Comparison of ENCODE assay signal across 8 cellular contexts in the genomic region with DNA sequence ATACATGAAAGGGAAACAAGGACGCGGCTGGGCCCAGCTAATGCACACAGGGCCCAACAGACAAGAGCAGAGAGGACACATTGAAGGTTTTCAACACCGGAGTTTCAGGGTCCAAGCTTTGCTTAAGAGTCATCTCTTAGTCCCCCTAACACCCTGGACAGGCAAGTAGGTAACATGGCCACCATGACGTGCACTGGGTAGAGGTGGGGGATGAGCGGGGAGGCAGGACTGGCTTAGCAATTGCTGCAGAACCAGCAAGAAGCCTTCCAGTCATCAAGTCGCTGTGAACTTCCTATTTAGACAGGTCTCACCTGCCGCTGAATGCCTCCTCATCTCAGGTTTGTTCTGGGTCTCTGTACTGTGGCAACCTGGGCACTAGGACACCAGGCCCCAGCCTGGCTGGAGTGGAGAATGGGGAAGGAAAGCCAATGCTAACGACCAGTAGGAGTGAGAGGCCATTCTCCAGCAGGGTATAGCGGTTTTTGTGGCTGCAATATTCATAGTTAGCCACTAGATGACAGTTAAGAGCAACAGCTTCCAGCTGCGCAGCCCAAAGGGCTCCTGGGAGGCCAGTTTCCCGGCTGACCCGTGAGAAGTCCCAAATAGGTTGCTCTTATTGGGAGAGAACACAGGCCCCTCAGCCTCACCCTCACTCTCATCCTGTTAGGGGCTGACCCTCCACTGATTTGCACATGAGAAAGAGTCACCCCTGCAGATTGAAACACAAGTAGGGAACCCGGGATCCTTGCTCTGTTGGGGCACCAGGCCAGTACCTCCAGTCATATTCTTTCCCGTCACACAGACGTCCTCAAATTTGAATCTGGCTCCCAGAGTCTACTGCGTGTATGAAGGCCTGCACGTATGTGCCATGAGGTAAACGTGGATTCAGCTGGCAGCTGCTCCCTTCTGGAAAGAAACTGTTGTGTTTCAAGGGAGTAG.
DNase-seq lines count a peak whose midpoint lies in the region; ATAC-seq and TF ChIP-seq lines count a peak whose summit lies in the region.

No MANE protein-coding gene starts in this region.

- H3K4me1 Mint-ChIP-seq in central memory CD8-positive, alpha-beta T cell: no peaks in the 10 kb centered on the region

- no peak overlapping the region for H3K27ac Mint-ChIP-seq in central memory CD8-positive, alpha-beta T cell (ENCODE audit: low read depth)

- H3K27me3 Mint-ChIP-seq in central memory CD8-positive, alpha-beta T cell: no peaks in the 10 kb centered on the region

- no peaks in the 10 kb centered on the region for H3K36me3 Mint-ChIP-seq in central memory CD8-positive, alpha-beta T cell (ENCODE audit: insufficient read depth)

- H3K9me3 Mint-ChIP-seq in central memory CD8-positive, alpha-beta T cell: no peaks in the 10 kb centered on the region

- TF ChIP-seq CTCF in LNCAP (IDR thresholded peaks at IDR 0.05): peak; percentile 92

- H3K4me3 Mint-ChIP-seq in central memory CD8-positive, alpha-beta T cell: no peak overlapping the region

- DNase-seq in stimulated activated CD4-positive, alpha-beta T cell treated with anti-CD3 and anti-CD28 coated beads, Interleukin-2, amount 100 ng/mL, for 24 hours: peak; percentile 30 to 35
- no peak for DNase-seq in stimulated activated CD4-positive, alpha-beta T cell treated with anti-CD3 and anti-CD28 coated beads, Interleukin-1b, Interleukin-23, amount 100 ng/mL, for 48 hours
- no peak for DNase-seq in central memory CD8-positive, alpha-beta T cell (ENCODE audit: low spot score in 2 of 2)
- peak; percentile 77 for DNase-seq in kidney tubule cell (ENCODE audit: low spot score)
- peak; percentile 32 for DNase-seq in stimulated activated naive CD8-positive, alpha-beta T cell treated with anti-CD3 and anti-CD28 coated beads, Interleukin-15, Interleukin-2, amounts not matched to agents 100 U/mL and 50 U/mL, for 24 hours

- ATAC-seq in GM21786 (IDR thresholded peaks at IDR 0.05; ENCODE audit: unreplicated experiment) (peak; percentile 96), SK-N-SH treated with all-trans-retinoic acid at 6 μM for 48 hours (peak; percentile 99)
- peak; percentile 67 for ATAC-seq in central memory CD8-positive, alpha-beta T cell (replicated peaks; ENCODE audit: extremely low read depth, poor library complexity, severe bottlenecking)
- peak; percentile 78 for ATAC-seq in stimulated activated naive CD8-positive, alpha-beta T cell treated with anti-CD3 and anti-CD28 coated beads, Interleukin-15, Interleukin-2, amounts not matched to agents 100 U/mL and 50 U/mL, for 24 hours

TF ChIP-seq in SK-N-SH treated with all-trans-retinoic acid at 6 μM for 48 hours, 23 proteins besides CTCF, POLR2A, EP300 and RAD21:
- TF ChIP-seq ARNTL (CRISPR knock-in tag; IDR thresholded peaks at IDR 0.05; ENCODE audit: borderline replicate concordance, low read depth) (no peak), GLIS3 (CRISPR knock-in tag; IDR thresholded peaks at IDR 0.05) (no peak), TCF4 (CRISPR knock-in tag; IDR thresholded peaks at IDR 0.05; ENCODE audit: borderline replicate concordance) (no peak), CSDC2 (CRISPR knock-in tag; IDR thresholded peaks at IDR 0.05) (no peak), ESRRG (CRISPR knock-in tag; IDR thresholded peaks at IDR 0.05) (no peak), ZNF70 (CRISPR knock-in tag; IDR thresholded peaks at IDR 0.05) (no peak), BACH2 (CRISPR knock-in tag; IDR thresholded peaks at IDR 0.05; ENCODE audit: borderline replicate concordance) (no peak), ZC3H10 (CRISPR knock-in tag; IDR thresholded peaks at IDR 0.05) (no peak), ZNF565 (CRISPR knock-in tag; conservative IDR thresholded peaks at IDR 0.05; ENCODE audit: low read depth) (no peak), ZFP3 (CRISPR knock-in tag; IDR thresholded peaks at IDR 0.05) (no peak), PPARA (CRISPR knock-in tag; IDR thresholded peaks at IDR 0.05; ENCODE audit: borderline replicate concordance) (no peak), TOX (CRISPR knock-in tag; IDR thresholded peaks at IDR 0.05; ENCODE audit: borderline replicate concordance) (no peak), ISL1 (CRISPR knock-in tag; IDR thresholded peaks at IDR 0.05) (no peak), OSR1 (CRISPR knock-in tag; IDR thresholded peaks at IDR 0.05) (no peak), ZFP30 (CRISPR knock-in tag; IDR thresholded peaks at IDR 0.05) (no peak)
- TF ChIP-seq, protein P1, sequence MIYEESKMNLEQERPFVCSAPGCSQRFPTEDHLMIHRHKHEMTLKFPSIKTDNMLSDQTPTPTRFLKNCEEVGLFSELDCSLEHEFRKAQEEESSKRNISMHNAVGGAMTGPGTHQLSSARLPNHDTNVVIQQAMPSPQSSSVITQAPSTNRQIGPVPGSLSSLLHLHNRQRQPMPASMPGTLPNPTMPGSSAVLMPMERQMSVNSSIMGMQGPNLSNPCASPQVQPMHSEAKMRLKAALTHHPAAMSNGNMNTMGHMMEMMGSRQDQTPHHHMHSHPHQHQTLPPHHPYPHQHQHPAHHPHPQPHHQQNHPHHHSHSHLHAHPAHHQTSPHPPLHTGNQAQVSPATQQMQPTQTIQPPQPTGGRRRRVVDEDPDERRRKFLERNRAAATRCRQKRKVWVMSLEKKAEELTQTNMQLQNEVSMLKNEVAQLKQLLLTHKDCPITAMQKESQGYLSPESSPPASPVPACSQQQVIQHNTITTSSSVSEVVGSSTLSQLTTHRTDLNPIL (CRISPR knock-in tag; IDR thresholded peaks at IDR 0.05; ENCODE audit: low read depth): no peak
- TF ChIP-seq, protein P2, sequence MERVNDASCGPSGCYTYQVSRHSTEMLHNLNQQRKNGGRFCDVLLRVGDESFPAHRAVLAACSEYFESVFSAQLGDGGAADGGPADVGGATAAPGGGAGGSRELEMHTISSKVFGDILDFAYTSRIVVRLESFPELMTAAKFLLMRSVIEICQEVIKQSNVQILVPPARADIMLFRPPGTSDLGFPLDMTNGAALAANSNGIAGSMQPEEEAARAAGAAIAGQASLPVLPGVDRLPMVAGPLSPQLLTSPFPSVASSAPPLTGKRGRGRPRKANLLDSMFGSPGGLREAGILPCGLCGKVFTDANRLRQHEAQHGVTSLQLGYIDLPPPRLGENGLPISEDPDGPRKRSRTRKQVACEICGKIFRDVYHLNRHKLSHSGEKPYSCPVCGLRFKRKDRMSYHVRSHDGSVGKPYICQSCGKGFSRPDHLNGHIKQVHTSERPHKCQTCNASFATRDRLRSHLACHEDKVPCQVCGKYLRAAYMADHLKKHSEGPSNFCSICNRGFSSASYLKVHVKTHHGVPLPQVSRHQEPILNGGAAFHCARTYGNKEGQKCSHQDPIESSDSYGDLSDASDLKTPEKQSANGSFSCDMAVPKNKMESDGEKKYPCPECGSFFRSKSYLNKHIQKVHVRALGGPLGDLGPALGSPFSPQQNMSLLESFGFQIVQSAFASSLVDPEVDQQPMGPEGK (CRISPR knock-in tag; IDR thresholded peaks at IDR 0.05; ENCODE audit: borderline replicate concordance): no peak
- TF ChIP-seq, protein P3, sequence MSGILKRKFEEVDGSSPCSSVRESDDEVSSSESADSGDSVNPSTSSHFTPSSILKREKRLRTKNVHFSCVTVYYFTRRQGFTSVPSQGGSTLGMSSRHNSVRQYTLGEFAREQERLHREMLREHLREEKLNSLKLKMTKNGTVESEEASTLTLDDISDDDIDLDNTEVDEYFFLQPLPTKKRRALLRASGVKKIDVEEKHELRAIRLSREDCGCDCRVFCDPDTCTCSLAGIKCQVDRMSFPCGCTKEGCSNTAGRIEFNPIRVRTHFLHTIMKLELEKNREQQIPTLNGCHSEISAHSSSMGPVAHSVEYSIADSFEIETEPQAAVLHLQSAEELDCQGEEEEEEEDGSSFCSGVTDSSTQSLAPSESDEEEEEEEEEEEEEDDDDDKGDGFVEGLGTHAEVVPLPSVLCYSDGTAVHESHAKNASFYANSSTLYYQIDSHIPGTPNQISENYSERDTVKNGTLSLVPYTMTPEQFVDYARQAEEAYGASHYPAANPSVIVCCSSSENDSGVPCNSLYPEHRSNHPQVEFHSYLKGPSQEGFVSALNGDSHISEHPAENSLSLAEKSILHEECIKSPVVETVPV (CRISPR knock-in tag; IDR thresholded peaks at IDR 0.05): no peak

Comparison
In these comparisons a context has a peak if more than half of its experiments do, and no peak if none do; other contexts are left out.
1. DNase-seq: peak in stimulated activated CD4-positive, alpha-beta T cell treated with anti-CD3 and anti-CD28 coated beads, Interleukin-2, amount 100 ng/mL, for 24 hours (2 of 2), kidney tubule cell (single experiment) and stimulated activated naive CD8-positive, alpha-beta T cell treated with anti-CD3 and anti-CD28 coated beads, Interleukin-15, Interleukin-2, amounts not matched to agents 100 U/mL and 50 U/mL, for 24 hours (single experiment); none in stimulated activated CD4-positive, alpha-beta T cell treated with anti-CD3 and anti-CD28 coated beads, Interleukin-1b, Interleukin-23, amount 100 ng/mL, for 48 hours (single experiment) and central memory CD8-positive, alpha-beta T cell (0 of 2).
2. Peak in every context shown above with its lines, with median percentiles within 50 percentile points of each other: ATAC-seq.